In the genomic region with DNA sequence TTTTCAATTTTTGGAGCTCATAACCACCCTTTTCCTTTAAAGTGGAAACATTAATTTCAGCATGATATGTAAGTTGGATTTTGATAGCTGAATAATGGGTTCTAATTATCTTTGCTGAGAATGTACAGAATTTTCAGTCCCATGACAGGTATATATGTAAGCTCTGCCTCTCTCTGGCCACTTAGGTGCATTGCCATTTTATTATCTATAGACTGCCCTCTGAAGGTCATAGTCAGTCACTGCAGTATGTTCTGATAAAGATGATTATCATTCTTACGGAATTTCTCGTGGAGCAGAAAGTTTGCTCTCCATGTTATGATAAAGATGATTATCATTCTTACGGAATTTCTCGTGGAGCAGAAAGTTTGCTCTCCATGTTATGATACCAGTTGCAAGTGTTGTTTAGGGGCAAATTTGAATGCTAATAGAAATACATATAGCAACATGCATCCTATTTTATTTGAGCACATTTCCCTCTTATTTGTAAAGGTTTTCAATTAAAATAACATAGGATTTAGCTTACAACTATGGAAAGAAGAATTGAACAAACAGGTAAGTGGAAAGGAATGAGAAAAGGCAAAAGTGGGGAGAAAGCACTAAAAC, we compare ENCODE assay signal across 8 cellular contexts. TPM values are rescaled to one million over a fixed set of nuclear protein-coding genes. Genes with fewer than 3 reads are reported as not detected.
DNase-seq lines count a peak whose midpoint lies in the region; ATAC-seq and TF ChIP-seq lines count a peak whose summit lies in the region.

No MANE protein-coding gene starts in this region.

- DNase-seq in Caki2 (ENCODE audit: low read depth): peak; percentile 28
- DNase-seq in NCI-H187 treated with DMSO at 0.1 percent for 48 hours (lab: John Stamatoyannopoulos, UW): peak; percentile 85
- peak; percentile 49 for DNase-seq in inferior parietal cortex (ENCODE audit: extremely low spot score)
- no peak for DNase-seq in upper lobe of left lung
- DNase-seq in MG63: no peak

- WGBS in upper lobe of left lung, 2 donors: 8 to 24% methylated on average over 4 of the region's 4 CpGs

- in situ Hi-C loops in Caki2 (cut with HindIII; ENCODE audit: low pct_unique_long_range_greater_than_20kb, low sequenced_read_pairs): no loop called here

- H3K27ac ChIP-seq in upper lobe of left lung: no peak overlapping the region

- H3K9me3 ChIP-seq in upper lobe of left lung: no peaks in the 10 kb centered on the region
- no peaks in the 10 kb centered on the region for H3K9me3 ChIP-seq in MG63

- ATAC-seq in GM18868 (IDR thresholded peaks at IDR 0.05; ENCODE audit: unreplicated experiment) (peak; percentile 100), HG02970 (IDR thresholded peaks at IDR 0.05; ENCODE audit: low FRiP score, unreplicated experiment) (peak; percentile 98), upper lobe of left lung (ENCODE audit: low FRiP score in 2 of 2) (peak; percentile 49 to 77)

- no peaks in the 10 kb centered on the region for H3K27me3 ChIP-seq in upper lobe of left lung
- H3K27me3 ChIP-seq in MG63: no peaks in the 10 kb centered on the region

- TF ChIP-seq EP300 in upper lobe of left lung (IDR thresholded peaks at IDR 0.05): no peak

- H3K4me1 ChIP-seq in upper lobe of left lung: no peaks in the 10 kb centered on the region

- TF ChIP-seq CTCF in WI38 (IDR thresholded peaks at IDR 0.05; ENCODE audit: low read depth, low read length): peak; percentile 50; the same call in 1 of the 2 replicates
- peak; percentile 23 to 75 (median 52) for TF ChIP-seq CTCF in upper lobe of left lung (IDR thresholded peaks at IDR 0.05)

- no peak overlapping the region for H3K4me3 ChIP-seq in WI38 (ENCODE audit: low read depth, low read length)
- H3K4me3 ChIP-seq in upper lobe of left lung: no peak overlapping the region
- H3K4me3 ChIP-seq in MG63: no peak overlapping the region

- H3K36me3 ChIP-seq in upper lobe of left lung (no peaks in the 10 kb centered on the region), MG63 (no peaks in the 10 kb centered on the region)

- TF ChIP-seq POLR2A in upper lobe of left lung (IDR thresholded peaks at IDR 0.05): no peak

RNA-seq across cellular contexts. Expression of a gene that starts 10.4 kb away (rescaled TPM):
- 5.4 and 25.5 TPM in 2 replicates for total RNA-seq in Caki2 (2014; rRNA removed; shearing (Covaris generic); ENCODE audit: low replicate concordance)
- 1 to 10 TPM in 2 of 6 donors, not detected in 4; 1.2 to 2.9 TPM for total RNA-seq in upper lobe of left lung
- total RNA-seq in MG63 (2014; rRNA removed; shearing (Covaris generic); ENCODE audit: low replicate concordance): 0.22 and 2.5 TPM in 2 replicates

RNA-seq across cellular contexts. Expression of a gene that starts 35.1 kb away (rescaled TPM):
- total RNA-seq in Caki2 (2014; rRNA removed; shearing (Covaris generic); ENCODE audit: low replicate concordance): not detected in 2 replicates
- total RNA-seq in upper lobe of left lung: under 1 TPM in 1 of 6 donors, not detected in 5; 0.20 TPM
- total RNA-seq in MG63 (2014; rRNA removed; shearing (Covaris generic); ENCODE audit: low replicate concordance): not detected in 2 replicates

RNA-seq across cellular contexts. Expression of a gene that starts 42.4 kb away (rescaled TPM):
- total RNA-seq in Caki2 (2014; rRNA removed; shearing (Covaris generic); ENCODE audit: low replicate concordance): not detected in 2 replicates
- 10 to 100 TPM in 2 of 6 donors, 1 to 10 TPM in 1, under 1 TPM in 1, not detected in 2; 0.30 to 44.5 (median 13.7) TPM for total RNA-seq in upper lobe of left lung
- total RNA-seq in MG63 (2014; rRNA removed; shearing (Covaris generic); ENCODE audit: low replicate concordance): not detected in 2 replicates

Comparison
In these comparisons a context has a peak if more than half of its experiments do, and no peak if none do; other contexts are left out.
1. DNase-seq: peak in Caki2 (single experiment), NCI-H187 treated with DMSO at 0.1 percent for 48 hours (single experiment) and inferior parietal cortex (single experiment); none in upper lobe of left lung (0 of 2) and MG63 (single experiment).
2. Peak in every context shown above with its lines, with median percentiles within 50 percentile points of each other: ATAC-seq.